ENCODE assay signal across 3 cellular contexts in genomic region chr13:59442461-59442860, GRCh38.
"Had no signal": no experiment of that assay in that cellular context is flagged by ENCODE, and none has a peak within 500 bp of the region (broad histone marks: within the 10 kb centered on the region; RNA-seq: fewer than 3 reads in every experiment).

No MANE protein-coding gene starts in this region.

- H2AFZ ChIP-seq: GM23338 had no signal

- H3K4me3 ChIP-seq: GM23338 had no signal

- DNase-seq: H9, HCEC 1CT had no signal

- H3K4me2 ChIP-seq: GM23338 had no signal
